20 cellular contexts compared by ENCODE assay signal in the genomic region with DNA sequence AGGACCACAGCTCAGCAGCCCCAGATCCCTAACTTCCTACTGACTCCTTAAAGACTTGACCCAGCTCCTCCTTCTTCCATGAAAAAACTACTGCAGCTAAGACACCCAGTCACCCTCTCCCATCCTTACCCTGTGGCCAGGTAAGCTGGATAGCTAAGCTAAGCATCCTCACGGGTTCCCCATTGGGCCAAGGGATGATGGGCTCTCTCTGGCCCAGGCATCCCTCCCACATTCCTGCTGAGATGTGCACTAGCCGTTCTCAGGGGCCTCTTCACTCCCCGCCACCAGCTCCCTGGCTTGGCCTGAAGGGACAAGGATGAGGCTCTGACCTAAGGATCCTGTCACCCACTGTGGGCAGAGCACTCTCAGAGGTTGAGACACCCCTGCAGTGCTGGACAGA. TPM values are rescaled to one million over a fixed set of nuclear protein-coding genes. Genes with fewer than 3 reads are reported as not detected.
DNase-seq lines count a peak whose midpoint lies in the region; ATAC-seq and TF ChIP-seq lines count a peak whose summit lies in the region.
"Had no signal": no experiment of that assay in that cellular context is flagged by ENCODE, and none has a peak within 500 bp of the region (broad histone marks: within the 10 kb centered on the region; RNA-seq: fewer than 3 reads in every experiment).

No MANE protein-coding gene starts in this region.

- H3K27me3 ChIP-seq in osteoblast (ENCODE audit: insufficient read depth, low read length) (no peaks in the 10 kb centered on the region), thoracic aorta (replicated peaks; ENCODE audit: insufficient read depth) (no peaks in the 10 kb centered on the region)
- H3K27me3 ChIP-seq: BLaER1, testis had no signal

- peaks cover 81% of the 10 kb centered on the region for H3K79me2 ChIP-seq in osteoblast (ENCODE audit: insufficient read depth, low read length)

- H3K36me3 ChIP-seq in osteoblast (ENCODE audit: insufficient read depth, low read length) (peaks cover 88% of the 10 kb centered on the region), thoracic aorta (peaks cover 73% of the 10 kb centered on the region)

- DNase-seq in endothelial cell (ENCODE audit: low spot score) (no peak), osteoblast (ENCODE audit: insufficient read length, low spot score, missing footprints) (peak; percentile 93), thoracic aorta (ENCODE audit: low spot score) (no peak), NCI-H1694 (lab: John Stamatoyannopoulos, UW) (no peak), GM20000 (ENCODE audit: low spot score) (no peak)
- DNase-seq in naive thymus-derived CD8-positive, alpha-beta T cell = no peak
- DNase-seq: activated CD4-positive, alpha-beta T cell treated with anti-CD3 and anti-CD28 coated beads for 48 hours; activated CD8-positive, alpha-beta memory T cell treated with anti-CD3 and anti-CD28 coated beads, Interleukin-2, amount 50 U/mL, for 4 hours; activated naive CD4-positive, alpha-beta T cell treated with anti-CD3 and anti-CD28 coated beads, Interleukin-2, amount 50 U/mL, for 16 hours; H7; NCI-H187 treated with DMSO at 0.1 percent for 48 hours; stimulated activated CD4-positive, alpha-beta T cell treated with anti-CD3 and anti-CD28 coated beads, Interleukin-2, amount 100 ng/mL, for 24 hours had no signal

- peaks cover 34% of the 10 kb centered on the region for H3K36me3 Mint-ChIP-seq in activated T-helper 17 cell treated with anti-CD3 and anti-CD28 coated beads, Interleukin-2, amount 50 U/mL, for 72 hours (ENCODE audit: low read depth)
- peaks cover 31% of the 10 kb centered on the region for H3K36me3 Mint-ChIP-seq in endothelial cell (ENCODE audit: low read depth, unreplicated experiment)
- H3K36me3 Mint-ChIP-seq in naive thymus-derived CD8-positive, alpha-beta T cell = peaks cover 0 to 15% (median 1%) of the 10 kb centered on the region in 3 donors

- peaks cover 4% of the 10 kb centered on the region for H3K4me1 Mint-ChIP-seq in activated T-helper 17 cell treated with anti-CD3 and anti-CD28 coated beads, Interleukin-2, amount 50 U/mL, for 72 hours
- peaks cover 11% of the 10 kb centered on the region for H3K4me1 Mint-ChIP-seq in endothelial cell (ENCODE audit: unreplicated experiment)
- H3K4me1 Mint-ChIP-seq in naive thymus-derived CD8-positive, alpha-beta T cell = peaks cover 0 to 5% (median under 1%) of the 10 kb centered on the region in 4 donors

- no peak for TF ChIP-seq CTCF in endothelial cell (IDR thresholded peaks at IDR 0.05; ENCODE audit: unreplicated experiment)
- TF ChIP-seq CTCF in osteoblast (IDR thresholded peaks at IDR 0.05; ENCODE audit: extremely low read depth, low read depth, low read length) = no peak
- TF ChIP-seq CTCF in thoracic aorta (IDR thresholded peaks at IDR 0.05) = no peak
- TF ChIP-seq CTCF in GM20000 (IDR thresholded peaks at IDR 0.05; ENCODE audit: extremely low read depth, missing control alignments) = no peak

- peaks cover 24% of the 10 kb centered on the region for H3K4me1 ChIP-seq in osteoblast (ENCODE audit: insufficient read depth, low read length)
- peaks cover 18 to 51% of the 10 kb centered on the region in 2 donors for H3K4me1 ChIP-seq in thoracic aorta (ENCODE audit: control insufficient read depth in 1 of 2, low read depth in 2 of 2)

- peak overlapping the region; percentile 37 for H3K27ac Mint-ChIP-seq in activated T-helper 17 cell treated with anti-CD3 and anti-CD28 coated beads, Interleukin-2, amount 50 U/mL, for 72 hours
- H3K27ac Mint-ChIP-seq in endothelial cell (ENCODE audit: unreplicated experiment) = no peak overlapping the region
- H3K27ac Mint-ChIP-seq in naive thymus-derived CD8-positive, alpha-beta T cell = no peak overlapping the region
- H3K27ac Mint-ChIP-seq: natural killer cell treated with Interleukin-12 subunit alpha and Interleukin-12 subunit beta and Interleukin-15 and Interleukin-18, amount 100 ng/mL, for 72 hours had no signal

- H3K27me3 Mint-ChIP-seq in activated T-helper 17 cell treated with anti-CD3 and anti-CD28 coated beads, Interleukin-2, amount 50 U/mL, for 72 hours = no peaks in the 10 kb centered on the region
- peaks cover 16% of the 10 kb centered on the region for H3K27me3 Mint-ChIP-seq in endothelial cell (ENCODE audit: unreplicated experiment)
- H3K27me3 Mint-ChIP-seq in naive thymus-derived CD8-positive, alpha-beta T cell = no peaks in the 10 kb centered on the region
- H3K27me3 Mint-ChIP-seq: natural killer cell treated with Interleukin-12 subunit alpha and Interleukin-12 subunit beta and Interleukin-15 and Interleukin-18, amount 100 ng/mL, for 72 hours had no signal

- ATAC-seq in activated T-helper 17 cell treated with anti-CD3 and anti-CD28 coated beads, Interleukin-2, amount 50 U/mL, for 72 hours (replicated peaks) = no peak
- ATAC-seq in thoracic aorta (ENCODE audit: insufficient number of reproducible peaks, low FRiP score, low read depth) = no peak
- no peak for ATAC-seq in HG03175 (IDR thresholded peaks at IDR 0.05; ENCODE audit: unreplicated experiment)
- no peak for ATAC-seq in naive thymus-derived CD8-positive, alpha-beta T cell
- ATAC-seq: natural killer cell treated with Interleukin-12 subunit alpha and Interleukin-12 subunit beta and Interleukin-15 and Interleukin-18, amount 100 ng/mL, for 72 hours had no signal

- peak overlapping the region; percentile 15 for H3K4me2 ChIP-seq in osteoblast (ENCODE audit: insufficient read depth, low read length)
- H3K4me2 ChIP-seq: BLaER1 had no signal

- peak overlapping the region; percentile 76 for H3K27ac ChIP-seq in osteoblast (ENCODE audit: low read depth, low read length)
- peak overlapping the region; percentile 53 to 55 for H3K27ac ChIP-seq in thoracic aorta
- H3K27ac ChIP-seq: BLaER1 had no signal

- H4K20me1 ChIP-seq in osteoblast (ENCODE audit: insufficient read depth, low read length) = peaks cover 64% of the 10 kb centered on the region

- POLR2A ChIA-PET in naive thymus-derived CD8-positive, alpha-beta T cell (lab: Charles Lee) = interaction anchor here (1.1 to 1.5 kb wide), 3 partner anchors 9 to 18 kb away, joined by 3 to 4 read pairs (median 3); no protein-coding TSS in a partner anchor

- no peak overlapping the region for H2AFZ ChIP-seq in osteoblast (ENCODE audit: low read length)

- H3K9me3 ChIP-seq in osteoblast (ENCODE audit: low read depth, low read length) (no peaks in the 10 kb centered on the region), thoracic aorta (no peaks in the 10 kb centered on the region)
- H3K9me3 ChIP-seq: BLaER1, testis had no signal

- H3K9me3 Mint-ChIP-seq in activated T-helper 17 cell treated with anti-CD3 and anti-CD28 coated beads, Interleukin-2, amount 50 U/mL, for 72 hours = no peaks in the 10 kb centered on the region
- H3K9me3 Mint-ChIP-seq in endothelial cell (ENCODE audit: unreplicated experiment) = no peaks in the 10 kb centered on the region
- no peaks in the 10 kb centered on the region for H3K9me3 Mint-ChIP-seq in naive thymus-derived CD8-positive, alpha-beta T cell
- H3K9me3 Mint-ChIP-seq: natural killer cell treated with Interleukin-12 subunit alpha and Interleukin-12 subunit beta and Interleukin-15 and Interleukin-18, amount 100 ng/mL, for 72 hours had no signal

- H3K4me3 ChIP-seq in osteoblast (ENCODE audit: insufficient read depth, low read length) = no peak overlapping the region
- H3K4me3 ChIP-seq in thoracic aorta = no peak overlapping the region
- H3K4me3 ChIP-seq: BLaER1, testis had no signal

- H3K4me3 Mint-ChIP-seq in activated T-helper 17 cell treated with anti-CD3 and anti-CD28 coated beads, Interleukin-2, amount 50 U/mL, for 72 hours = no peak overlapping the region
- peak overlapping the region; percentile 33 for H3K4me3 Mint-ChIP-seq in endothelial cell (ENCODE audit: unreplicated experiment)
- H3K4me3 Mint-ChIP-seq in naive thymus-derived CD8-positive, alpha-beta T cell = no peak overlapping the region
- H3K4me3 Mint-ChIP-seq: natural killer cell treated with Interleukin-12 subunit alpha and Interleukin-12 subunit beta and Interleukin-15 and Interleukin-18, amount 100 ng/mL, for 72 hours had no signal

RNA-seq across cellular contexts. Expression of gene SLC12A4, which starts 8.5 kb away (rescaled TPM):
- total RNA-seq in activated T-helper 17 cell treated with anti-CD3 and anti-CD28 coated beads, Interleukin-2, amount 50 U/mL, for 72 hours = 10 to 100 TPM; 34.6 to 47.0 TPM
- total RNA-seq in endothelial cell (ENCODE audit: unreplicated experiment) (44.2 TPM), osteoblast (79.3 and 82.2 TPM in 2 replicates), thoracic aorta (100 to 1,000 TPM; 163 to 168 TPM)
- total RNA-seq in naive thymus-derived CD8-positive, alpha-beta T cell = 10 to 100 TPM; 35.8 to 36.4 TPM
- polyA plus RNA-seq in naive thymus-derived CD8-positive, alpha-beta T cell = 1 to 10 TPM; 3.0 to 5.6 (median 5.2) TPM

RNA-seq across cellular contexts. Expression of gene LCAT, which starts 16.0 kb away (rescaled TPM):
- 10 to 100 TPM; 15.0 to 19.1 TPM for total RNA-seq in activated T-helper 17 cell treated with anti-CD3 and anti-CD28 coated beads, Interleukin-2, amount 50 U/mL, for 72 hours
- total RNA-seq in endothelial cell (ENCODE audit: unreplicated experiment) (17.0 TPM), osteoblast (6.9 and 8.8 TPM in 2 replicates), thoracic aorta (10 to 100 TPM; 28.1 to 46.6 TPM)
- total RNA-seq in naive thymus-derived CD8-positive, alpha-beta T cell = 10 to 100 TPM; 14.1 to 14.7 TPM
- under 1 TPM; 0.52 to 0.84 (median 0.80) TPM for polyA plus RNA-seq in naive thymus-derived CD8-positive, alpha-beta T cell

RNA-seq across cellular contexts. Expression of gene DPEP3, which starts 20.4 kb away (rescaled TPM):
- total RNA-seq in activated T-helper 17 cell treated with anti-CD3 and anti-CD28 coated beads, Interleukin-2, amount 50 U/mL, for 72 hours = under 1 TPM in 1 of 2 donors, not detected in 1; 0.19 TPM
- not detected for total RNA-seq in endothelial cell (ENCODE audit: unreplicated experiment)
- total RNA-seq in osteoblast = not detected in 2 replicates
- not detected for total RNA-seq in thoracic aorta
- total RNA-seq in naive thymus-derived CD8-positive, alpha-beta T cell = 1 to 10 TPM; 2.9 to 3.1 TPM
- 1 to 10 TPM in 2 of 3 donors, under 1 TPM in 1; 0.50 to 1.5 (median 1.1) TPM for polyA plus RNA-seq in naive thymus-derived CD8-positive, alpha-beta T cell
- total RNA-seq: natural killer cell treated with Interleukin-12 subunit alpha and Interleukin-12 subunit beta and Interleukin-15 and Interleukin-18, amount 100 ng/mL, for 72 hours; NCI-H460; pulmonary artery endothelial cell; SK-MEL-5 had no signal

RNA-seq across cellular contexts. Expression of gene PSMB10, which starts 23.3 kb away (rescaled TPM):
- total RNA-seq in activated T-helper 17 cell treated with anti-CD3 and anti-CD28 coated beads, Interleukin-2, amount 50 U/mL, for 72 hours = 100 to 1,000 TPM; 201 to 217 TPM
- total RNA-seq in endothelial cell (ENCODE audit: unreplicated experiment) (15.3 TPM), osteoblast (44.5 and 47.0 TPM in 2 replicates), thoracic aorta (10 to 100 TPM; 19.8 to 52.7 TPM)
- total RNA-seq in naive thymus-derived CD8-positive, alpha-beta T cell = 100 to 1,000 TPM; 127 to 138 TPM
- polyA plus RNA-seq in naive thymus-derived CD8-positive, alpha-beta T cell = 100 to 1,000 TPM; 450 to 514 (median 493) TPM

RNA-seq across cellular contexts. Expression of gene CTRL, which starts 28.3 kb away (rescaled TPM):
- total RNA-seq in activated T-helper 17 cell treated with anti-CD3 and anti-CD28 coated beads, Interleukin-2, amount 50 U/mL, for 72 hours = 1 to 10 TPM; 4.0 to 6.1 TPM
- total RNA-seq in endothelial cell (ENCODE audit: unreplicated experiment) (0.56 TPM), osteoblast (0.36 and 0.59 TPM in 2 replicates), thoracic aorta (1 to 10 TPM in 1 of 2 donors, under 1 TPM in 1; 0.54 to 2.5 TPM)
- total RNA-seq in naive thymus-derived CD8-positive, alpha-beta T cell = 10 to 100 TPM; 10.5 to 12.6 TPM
- polyA plus RNA-seq in naive thymus-derived CD8-positive, alpha-beta T cell = 1 to 10 TPM; 2.2 to 2.8 (median 2.8) TPM
